28 cellular contexts compared by ENCODE assay signal in the genomic region with DNA sequence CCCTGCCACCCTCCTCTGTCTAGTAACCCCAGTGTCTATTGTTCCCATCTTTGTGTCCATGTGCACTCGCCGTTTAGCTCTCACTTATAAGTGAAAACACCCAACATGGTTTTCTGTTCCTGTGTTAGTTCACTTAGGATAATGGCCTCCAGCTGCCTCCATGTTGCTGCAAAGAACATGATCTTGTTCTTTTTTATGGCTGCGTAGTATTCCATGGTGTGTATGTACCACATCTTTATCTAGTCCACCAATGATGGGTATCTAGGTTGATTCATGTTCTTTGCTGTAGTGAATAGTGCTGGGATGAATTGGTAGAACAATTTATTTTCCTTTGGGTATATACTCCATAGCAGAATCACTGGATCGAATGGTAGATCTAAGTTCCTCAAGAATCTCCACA. TPM values are rescaled to one million over a fixed set of nuclear protein-coding genes. Genes with fewer than 3 reads are reported as not detected.
"Had no signal": no experiment of that assay in that cellular context is flagged by ENCODE, and none has a peak within 500 bp of the region (broad histone marks: within the 10 kb centered on the region; RNA-seq: fewer than 3 reads in every experiment).

No MANE protein-coding gene starts in this region.

- H3K27ac ChIP-seq: colonic mucosa, coronary artery, dorsolateral prefrontal cortex, epithelial cell of prostate, esophagus muscularis mucosa, esophagus squamous epithelium, foreskin keratinocyte, gastrocnemius medialis, gastroesophageal sphincter, heart left ventricle, heart right ventricle had no signal

- H3K9me3 ChIP-seq: colonic mucosa, gastrocnemius medialis had no signal

- H3K4me3 ChIP-seq: colonic mucosa, coronary artery, dorsolateral prefrontal cortex, esophagus muscularis mucosa, esophagus squamous epithelium, gastrocnemius medialis, gastroesophageal sphincter, heart left ventricle, heart right ventricle had no signal

- ATAC-seq: effector memory CD8-positive, alpha-beta T cell; esophagus mucosa; foreskin keratinocyte; gastrocnemius medialis; gastroesophageal sphincter; heart left ventricle; heart right ventricle had no signal

- H3K4me1 ChIP-seq: esophagus muscularis mucosa, esophagus squamous epithelium, foreskin keratinocyte, gastrocnemius medialis, gastroesophageal sphincter had no signal

- FAIRE-seq: colon, endometrium, frontal cortex had no signal

- DNase-seq: colonic mucosa; cortex of kidney; dermis blood vessel endothelial cell; dorsolateral prefrontal cortex; effector CD4-positive, alpha-beta T cell; effector CD8-positive, alpha-beta T cell; effector memory CD4-positive, alpha-beta T cell; effector memory CD8-positive, alpha-beta T cell; endodermal cell; erythroblast; esophagus squamous epithelium; foreskin fibroblast; foreskin keratinocyte; foreskin melanocyte; gastrocnemius medialis; glutamatergic neuron; head of caudate nucleus; heart left ventricle; heart right ventricle had no signal

- H3K27me3 ChIP-seq: colonic mucosa, foreskin keratinocyte, heart left ventricle had no signal

- H3K36me3 ChIP-seq: colonic mucosa, esophagus muscularis mucosa, esophagus squamous epithelium, gastrocnemius medialis, gastroesophageal sphincter, heart left ventricle, heart right ventricle had no signal

RNA-seq across cellular contexts. Expression of a gene that starts 51.0 kb away (rescaled TPM):
- total RNA-seq: esophagus mucosa, fibroblast of lung had no signal
